Comparison of ENCODE assay signal across 11 cellular contexts in the genomic region with DNA sequence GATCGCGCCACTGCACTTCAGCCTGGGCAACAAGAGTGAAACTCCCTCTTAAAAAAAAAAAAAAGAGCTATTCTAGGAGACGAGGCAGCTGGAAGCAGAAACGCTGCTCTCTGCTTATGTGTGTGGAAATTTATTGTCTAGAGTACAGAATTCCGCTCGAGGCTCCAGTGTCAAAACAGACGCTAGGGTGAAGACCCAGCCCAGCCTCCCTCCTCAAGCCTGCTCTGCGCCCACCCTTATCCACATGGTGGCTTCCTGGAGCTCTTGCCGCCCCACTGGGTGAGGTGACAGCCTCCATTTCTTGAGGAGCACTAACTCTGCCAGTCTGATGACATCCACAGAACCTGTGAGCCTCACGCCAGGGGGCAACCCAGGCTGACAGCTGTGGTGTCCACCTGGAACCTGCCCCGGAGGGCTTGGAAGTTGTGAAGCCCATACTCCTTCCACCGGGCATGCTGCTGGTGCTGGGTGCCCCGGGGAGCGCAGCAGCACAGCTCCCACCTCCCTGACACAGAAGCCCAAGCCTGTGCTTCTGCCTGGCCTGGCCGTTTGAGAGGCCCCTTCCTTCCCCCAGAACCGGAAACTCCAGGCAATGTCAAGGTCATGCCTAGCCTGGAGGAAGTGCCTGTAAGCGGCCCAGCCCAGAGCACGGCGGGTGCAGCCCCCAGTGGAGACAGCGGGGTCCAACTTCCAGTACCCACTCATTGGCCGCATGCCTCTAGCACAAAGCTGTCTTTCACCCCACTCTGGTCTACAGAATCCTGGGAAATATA. TPM values are rescaled to one million over a fixed set of nuclear protein-coding genes. Genes with fewer than 3 reads are reported as not detected.
A peak's percentile ranks its signal among the peaks of the same experiment; 100 is the strongest.
DNase-seq lines count a peak whose midpoint lies in the region; ATAC-seq and TF ChIP-seq lines count a peak whose summit lies in the region.
"Had no signal": no experiment of that assay in that cellular context is flagged by ENCODE, and none has a peak within 500 bp of the region (broad histone marks: within the 10 kb centered on the region; RNA-seq: fewer than 3 reads in every experiment).

No MANE protein-coding gene starts in this region.

- peaks cover 0 to 10% (median 0%) of the 10 kb centered on the region in 5 experiments for H3K9me3 Mint-ChIP-seq in brain
- H3K9me3 Mint-ChIP-seq: CD8-positive, alpha-beta T cell had no signal

- peak; percentile 51 for ATAC-seq in Right ventricle myocardium inferior
- ATAC-seq: CD8-positive, alpha-beta T cell had no signal

- intact Hi-C loops in Right ventricle myocardium inferior (cut with DNase I) (loop anchor here (5.0 kb wide), 1 partner anchor 35 kb away; no protein-coding TSS in a partner anchor), cardiac septum (cut with DNase I) (no loop called here)

- no peak for TF ChIP-seq CTCF in brain (conservative IDR thresholded peaks at IDR 0.05)

- peaks cover 5% of the 10 kb centered on the region for H3K27me3 Mint-ChIP-seq in brain

- no peak overlapping the region for H3K4me3 Mint-ChIP-seq in brain
- H3K4me3 Mint-ChIP-seq: CD8-positive, alpha-beta T cell had no signal

- H3K4me1 Mint-ChIP-seq in brain = peaks cover 89% of the 10 kb centered on the region

- H3K27ac Mint-ChIP-seq in brain = peak overlapping the region; percentile 31 to 97 (median 86)
- H3K27ac Mint-ChIP-seq: CD8-positive, alpha-beta T cell had no signal

- peak; percentile 70 for DNase-seq in Right ventricle myocardium inferior (ENCODE audit: missing footprints)
- DNase-seq in cardiac septum (ENCODE audit: low spot score) = no peak
- peak; percentile 32 to 51 for DNase-seq in lung microvascular endothelial cell (ENCODE audit: low read depth in 2 of 2)
- DNase-seq in NCI-H2107 (lab: John Stamatoyannopoulos, UW) = no peak
- DNase-seq in stimulated activated naive CD4-positive, alpha-beta T cell (lab: John Stamatoyannopoulos, UW) = no peak
- no peak for DNase-seq in dedifferentiated amniotic fluid mesenchymal stem cell (ENCODE audit: extremely low spot score)
- DNase-seq in pons (ENCODE audit: low spot score) = no peak
- DNase-seq: activated naive CD4-positive, alpha-beta T cell; CD8-positive, alpha-beta T cell had no signal

- H3K36me3 Mint-ChIP-seq in brain = no peaks in the 10 kb centered on the region
- H3K36me3 Mint-ChIP-seq: CD8-positive, alpha-beta T cell had no signal

RNA-seq across cellular contexts. Expression of gene DLK1, which starts 49.4 kb away (rescaled TPM):
- 52.3 TPM for total RNA-seq in Right ventricle myocardium inferior
- 1.2 TPM for total RNA-seq in cardiac septum
- polyA plus RNA-seq in brain (ENCODE audit: insufficient read depth, low read depth, low replicate concordance) = 233 TPM
- total RNA-seq in lung microvascular endothelial cell = not detected in 2 replicates
- total RNA-seq: CD8-positive, alpha-beta T cell; SJSA1 had no signal

Comparison
In these comparisons a context has a peak if more than half of its experiments do, and no peak if none do; other contexts are left out.
1. DNase-seq: peak in Right ventricle myocardium inferior (single experiment) and lung microvascular endothelial cell (2 of 2); none in cardiac septum (single experiment), NCI-H2107 (single experiment), stimulated activated naive CD4-positive, alpha-beta T cell (0 of 6), dedifferentiated amniotic fluid mesenchymal stem cell (single experiment) and pons (single experiment).
2. RNA of gene DLK1, which starts 49.4 kb away (total RNA-seq): 52.3 TPM in Right ventricle myocardium inferior (single experiment); 1.2 TPM in cardiac septum (single experiment) and not detected in lung microvascular endothelial cell; every median in the first group is over 10 times any median in the second.